Comparison of ENCODE assay signal across 8 cellular contexts in the genomic region with DNA sequence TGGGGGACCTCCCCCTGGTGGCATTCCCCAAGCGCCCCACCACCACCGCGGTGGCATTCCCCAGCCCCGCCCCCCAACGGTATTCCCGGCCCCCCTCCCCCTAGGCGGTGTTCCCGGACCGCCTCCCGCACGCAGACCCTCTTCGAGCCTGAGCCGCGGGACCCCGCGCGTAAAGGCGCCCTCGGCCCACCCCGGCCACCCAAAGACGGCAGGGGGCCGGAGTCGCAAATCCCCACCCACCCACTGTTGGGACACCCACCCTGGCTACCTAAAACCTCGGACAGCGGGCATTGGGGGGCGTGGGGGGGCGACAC. TPM values are rescaled to one million over a fixed set of nuclear protein-coding genes. Genes with fewer than 3 reads are reported as not detected.
DNase-seq lines count a peak whose midpoint lies in the region; ATAC-seq, FAIRE-seq and TF ChIP-seq lines count a peak whose summit lies in the region.

No MANE protein-coding gene starts in this region.

- peaks cover 34% of the 10 kb centered on the region for H3K27me3 Mint-ChIP-seq in activated naive CD8-positive, alpha-beta T cell treated with anti-CD3 and anti-CD28 coated beads for 36 hours

- H3K4me1 Mint-ChIP-seq in activated naive CD8-positive, alpha-beta T cell treated with anti-CD3 and anti-CD28 coated beads for 36 hours, result peaks cover 6% of the 10 kb centered on the region
- H3K4me1 Mint-ChIP-seq in stimulated activated effector memory CD8-positive, alpha-beta T cell treated with anti-CD3 and anti-CD28 coated beads, Interleukin-12 subunit alpha, Interleukin-12 subunit beta, amount 100 ng/mL, for 72 hours, result peaks cover 11% of the 10 kb centered on the region

- no peak for ATAC-seq in stimulated activated effector memory CD8-positive, alpha-beta T cell treated with anti-CD3 and anti-CD28 coated beads, Interleukin-12 subunit alpha, Interleukin-12 subunit beta, amount 100 ng/mL, for 72 hours
- ATAC-seq in GM19455 (IDR thresholded peaks at IDR 0.05; ENCODE audit: unreplicated experiment), result no peak

- H3K36me3 Mint-ChIP-seq in activated naive CD8-positive, alpha-beta T cell treated with anti-CD3 and anti-CD28 coated beads for 36 hours, result no peaks in the 10 kb centered on the region
- H3K36me3 Mint-ChIP-seq in stimulated activated effector memory CD8-positive, alpha-beta T cell treated with anti-CD3 and anti-CD28 coated beads, Interleukin-12 subunit alpha, Interleukin-12 subunit beta, amount 100 ng/mL, for 72 hours, result no peaks in the 10 kb centered on the region

- no peaks in the 10 kb centered on the region for H3K9me3 ChIP-seq in iPS-15b (ENCODE audit: control insufficient read depth, insufficient read depth, low read length)

- no peak for TF ChIP-seq CTCF in HL-60 (IDR thresholded peaks at IDR 0.05; ENCODE audit: insufficient read depth, low read length)

- FAIRE-seq in RCC 7860 (lab: Jason Lieb, UNC), result no peak

- H3K27me3 ChIP-seq in HL-60 (ENCODE audit: insufficient read depth, poor library complexity, severe bottlenecking) (peaks cover 31% of the 10 kb centered on the region), iPS-15b (ENCODE audit: control insufficient read depth, insufficient read depth, low read length) (peaks cover 3% of the 10 kb centered on the region)

- DNase-seq in HL-60 (ENCODE audit: low read depth in 1 of 2, low spot score in 1 of 2), result no peak
- no peak for DNase-seq in activated naive CD8-positive, alpha-beta T cell treated with anti-CD3 and anti-CD28 coated beads for 36 hours
- DNase-seq in stimulated activated effector memory CD8-positive, alpha-beta T cell treated with anti-CD3 and anti-CD28 coated beads, Interleukin-12 subunit alpha, Interleukin-12 subunit beta, amount 100 ng/mL, for 72 hours (ENCODE audit: low spot score in 2 of 2), result no peak
- DNase-seq in DMS 273 treated with DMSO at 0.1 percent for 48 hours (lab: John Stamatoyannopoulos, UW), result no peak
- no peak for DNase-seq in GM19238 (ENCODE audit: insufficient read length, low spot score)
- DNase-seq in RCC 7860 (ENCODE audit: low spot score), result no peak

- no peak overlapping the region for H3K9ac ChIP-seq in iPS-15b (ENCODE audit: low read depth, low read length)

- no peak overlapping the region for H3K27ac ChIP-seq in HL-60 (replicated peaks)

- H3K9me3 Mint-ChIP-seq in activated naive CD8-positive, alpha-beta T cell treated with anti-CD3 and anti-CD28 coated beads for 36 hours, result no peaks in the 10 kb centered on the region
- no peaks in the 10 kb centered on the region for H3K9me3 Mint-ChIP-seq in stimulated activated effector memory CD8-positive, alpha-beta T cell treated with anti-CD3 and anti-CD28 coated beads, Interleukin-12 subunit alpha, Interleukin-12 subunit beta, amount 100 ng/mL, for 72 hours

- H3K27ac Mint-ChIP-seq in activated naive CD8-positive, alpha-beta T cell treated with anti-CD3 and anti-CD28 coated beads for 36 hours, result no peak overlapping the region
- no peak overlapping the region for H3K27ac Mint-ChIP-seq in stimulated activated effector memory CD8-positive, alpha-beta T cell treated with anti-CD3 and anti-CD28 coated beads, Interleukin-12 subunit alpha, Interleukin-12 subunit beta, amount 100 ng/mL, for 72 hours

- no peaks in the 10 kb centered on the region for H3K36me3 ChIP-seq in iPS-15b (ENCODE audit: control insufficient read depth, insufficient read depth, low read length)

- H3K4me3 ChIP-seq in HL-60 (replicated peaks; ENCODE audit: insufficient read depth, low read length) (peak overlapping the region; percentile 31), iPS-15b (ENCODE audit: low read depth, low read length) (peak overlapping the region; percentile 71)

- peaks cover 3% of the 10 kb centered on the region for H3K4me1 ChIP-seq in iPS-15b (ENCODE audit: control insufficient read depth, insufficient read depth, low read length)

- peak overlapping the region; percentile 62 for H3K4me3 Mint-ChIP-seq in activated naive CD8-positive, alpha-beta T cell treated with anti-CD3 and anti-CD28 coated beads for 36 hours
- peak overlapping the region; percentile 50 for H3K4me3 Mint-ChIP-seq in stimulated activated effector memory CD8-positive, alpha-beta T cell treated with anti-CD3 and anti-CD28 coated beads, Interleukin-12 subunit alpha, Interleukin-12 subunit beta, amount 100 ng/mL, for 72 hours

RNA-seq across cellular contexts. Expression of gene OLFM2, which starts 22.4 kb away (rescaled TPM):
- total RNA-seq in activated naive CD8-positive, alpha-beta T cell treated with anti-CD3 and anti-CD28 coated beads for 36 hours, result 1 to 10 TPM; 2.7 to 2.9 TPM
